In the genomic region with DNA sequence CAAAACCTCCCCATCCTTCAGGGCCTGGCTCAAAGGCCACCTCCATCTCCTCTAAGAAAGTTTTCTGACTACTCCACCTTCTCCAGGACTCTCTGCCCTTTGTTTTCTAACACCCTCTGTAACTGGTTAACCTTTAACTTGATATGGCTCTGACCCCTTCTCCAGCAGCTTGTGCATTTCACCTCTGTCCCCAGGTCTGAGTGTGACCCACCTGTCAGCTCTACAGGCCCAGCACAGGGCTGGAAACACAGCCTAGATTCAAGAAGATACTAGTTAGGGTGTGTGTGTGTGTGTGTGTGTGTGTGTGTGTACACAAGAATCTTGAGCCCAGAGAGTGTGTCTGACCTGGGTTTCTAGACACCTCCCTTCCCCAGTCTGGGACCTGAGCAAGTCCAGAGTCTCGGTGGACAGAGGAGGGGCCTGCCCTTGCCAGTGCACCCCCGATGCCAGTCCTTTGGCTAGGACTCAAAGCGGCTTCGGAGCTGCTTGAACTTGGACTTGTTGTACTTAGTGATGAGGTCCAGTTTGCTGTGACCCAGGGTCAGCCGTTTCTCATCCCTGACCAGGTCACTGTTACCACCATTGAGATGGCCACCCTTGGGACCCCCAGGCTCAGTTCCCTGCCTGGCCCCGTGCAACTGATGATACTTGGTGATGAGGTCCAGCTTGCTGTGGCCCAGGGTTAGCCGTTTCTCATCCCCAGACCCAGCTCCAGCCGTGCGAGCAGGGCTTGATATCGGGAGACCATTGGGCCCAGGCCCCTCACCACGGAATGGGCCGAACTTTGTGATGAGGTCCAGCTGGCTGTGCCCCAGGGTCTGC, we compare ENCODE assay signal across 12 cellular contexts. TPM values are rescaled to one million over a fixed set of nuclear protein-coding genes. Genes with fewer than 3 reads are reported as not detected.
DNase-seq lines count a peak whose midpoint lies in the region; ATAC-seq, FAIRE-seq and TF ChIP-seq lines count a peak whose summit lies in the region.
"Had no signal": no experiment of that assay in that cellular context is flagged by ENCODE, and none has a peak within 500 bp of the region (broad histone marks: within the 10 kb centered on the region; RNA-seq: fewer than 3 reads in every experiment).

No MANE protein-coding gene starts in this region.

- in situ Hi-C loops in K562 (cut with MboI) = no loop called here

- no peak for DNase-seq in CD4-positive, alpha-beta T cell
- DNase-seq in K562 (ENCODE audit: extremely low read depth in 1 of 4, low spot score in 3 of 4) (no peak), naive B cell (no peak), trophoblast cell (no peak), NCI-H146 (lab: John Stamatoyannopoulos, UW) (no peak), SKM-1 (lab: John Stamatoyannopoulos, UW; ENCODE audit: unreplicated experiment) (no peak)
- DNase-seq: NCI-H1092 treated with DMSO at 0.1 percent for 48 hours had no signal

- peaks cover 22% of the 10 kb centered on the region for H3K4me1 Mint-ChIP-seq in CD4-positive, alpha-beta T cell (ENCODE audit: low read depth)
- H3K4me1 Mint-ChIP-seq in naive B cell = peaks cover 25 to 32% (median 28%) of the 10 kb centered on the region in 3 donors

- FAIRE-seq in K562 (lab: Jason Lieb, UNC) = no peak

- H3K9me3 ChIP-seq in CD4-positive, alpha-beta T cell (ENCODE audit: control insufficient read depth, low read length) = no peaks in the 10 kb centered on the region
- no peaks in the 10 kb centered on the region for H3K9me3 ChIP-seq in HEK293 (ENCODE audit: control insufficient read depth, insufficient read depth, low read depth, low read length)
- H3K9me3 ChIP-seq in K562 (replicated peaks; ENCODE audit: control insufficient read depth, insufficient read depth, low read depth, low read length) = no peaks in the 10 kb centered on the region
- peaks cover 3% of the 10 kb centered on the region for H3K9me3 ChIP-seq in trophoblast cell (ENCODE audit: insufficient read depth, low read depth, low read length)
- H3K9me3 ChIP-seq: BLaER1 treated with 17β-estradiol and CSF1 and Interleukin-3, amounts not matched to agents 10 nM and 100 nM had no signal

- H3K14ac ChIP-seq in trophoblast cell (ENCODE audit: low read length) = no peak overlapping the region

- H4K91ac ChIP-seq in trophoblast cell (ENCODE audit: low read depth, low read length) = no peak overlapping the region

- BruUV-seq in K562 (replicated peaks; lab: Mats Ljungman, UMichigan) = no TSS peak

- H4K8ac ChIP-seq in trophoblast cell (ENCODE audit: low read depth, low read length) = no peak overlapping the region

- no peaks in the 10 kb centered on the region for H3K27me3 Mint-ChIP-seq in CD4-positive, alpha-beta T cell
- H3K27me3 Mint-ChIP-seq in naive B cell = peaks cover 0 to 13% (median 0%) of the 10 kb centered on the region in 3 donors

- no peaks in the 10 kb centered on the region for H3K9me3 Mint-ChIP-seq in CD4-positive, alpha-beta T cell
- no peaks in the 10 kb centered on the region for H3K9me3 Mint-ChIP-seq in naive B cell

- TF ChIP-seq POLR2A in K562 (conservative IDR thresholded peaks at IDR 0.05) = no peak

- H2AFZ ChIP-seq in K562 (ENCODE audit: low read depth, low read length) (no peak overlapping the region), trophoblast cell (ENCODE audit: insufficient read depth, low read length, poor library complexity) (no peak overlapping the region)

- H4K20me1 ChIP-seq in K562 (replicated peaks; ENCODE audit: control insufficient read depth, insufficient read depth, low read length) = no peaks in the 10 kb centered on the region

- POLR2A ChIA-PET in CD4-positive, alpha-beta T cell (lab: Charles Lee) = interaction anchor here (1.3 kb wide), 1 partner anchor 9 kb away, joined by 6 read pairs; the partner anchor contains the start of gene MMP24OS
- POLR2A ChIA-PET in HEK293 (lab: Yijun Ruan, JAX) = no interaction called here
- POLR2A ChIA-PET in K562 (lab: Yijun Ruan, JAX) = interaction anchor here (0.7 to 1.1 kb wide), 2 partner anchors 11 to 412 kb away, joined by 3 read pairs; no protein-coding TSS in a partner anchor

- no peak overlapping the region for H3K27ac ChIP-seq in CD4-positive, alpha-beta T cell (ENCODE audit: low read depth, low read length)
- H3K27ac ChIP-seq in HEK293 (ENCODE audit: extremely low read depth, low read depth, low read length) (no peak overlapping the region), K562 (ENCODE audit: extremely low read depth, low read depth, low read length) (peak overlapping the region; percentile 1; the same call in 2 of the 3 replicates), trophoblast cell (ENCODE audit: low read depth, low read length) (no peak overlapping the region)
- H3K27ac ChIP-seq: coronary artery had no signal

- no peak for TF ChIP-seq EP300 in K562 (IDR thresholded peaks at IDR 0.05; ENCODE audit: low read length)

- peaks cover 22% of the 10 kb centered on the region for H3K36me3 Mint-ChIP-seq in CD4-positive, alpha-beta T cell (ENCODE audit: low read depth)
- H3K36me3 Mint-ChIP-seq in naive B cell = no peaks in the 10 kb centered on the region

- 80% methylated on average over 11 of the region's 12 CpGs for WGBS in K562 (ENCODE audit: insufficient coverage, low coverage, missing lambda C conversion rate)
- WGBS in trophoblast cell (ENCODE audit: extremely low coverage, insufficient coverage, insufficient read length) = no CpG with 5 or more reads among the region's 12 CpGs

- H2AK5ac ChIP-seq in trophoblast cell (ENCODE audit: low read length) = no peak overlapping the region

- H2BK120ac ChIP-seq in trophoblast cell (ENCODE audit: insufficient read depth, low read length, poor library complexity) = no peak overlapping the region

- H3K4me1 ChIP-seq in HEK293 (ENCODE audit: control insufficient read depth, insufficient read depth, low read length) (no peaks in the 10 kb centered on the region), K562 (replicated peaks in 1 of 2; ENCODE audit: control insufficient read depth in 2 of 2, insufficient read depth in 2 of 2, low read length in 2 of 2) (peaks cover 10 to 47% of the 10 kb centered on the region in 2 experiments; a peak in 4 of 5 replicates), trophoblast cell (ENCODE audit: control insufficient read depth in 1 of 2, insufficient read depth in 2 of 2, low read length in 2 of 2) (peaks cover 7 to 8% of the 10 kb centered on the region in 2 experiments)

- peak overlapping the region; percentile 97 for H3K4me3 Mint-ChIP-seq in CD4-positive, alpha-beta T cell
- H3K4me3 Mint-ChIP-seq in naive B cell = peak overlapping the region; percentile 74 to 98 (median 92)

- H3K36me3 ChIP-seq in HEK293 (ENCODE audit: control insufficient read depth in 2 of 2, insufficient read depth in 1 of 2, low read length in 2 of 2) (peaks cover 9 to 20% of the 10 kb centered on the region in 2 experiments; a peak in 2 of 3 replicates), K562 (ENCODE audit: control insufficient read depth, insufficient read depth, low read length) (peaks cover 20% of the 10 kb centered on the region), trophoblast cell (ENCODE audit: control insufficient read depth in 1 of 2, insufficient read depth in 2 of 2, low read length in 2 of 2) (peaks cover 3 to 5% of the 10 kb centered on the region in 2 experiments)

- TF ChIP-seq CTCF in CD4-positive, alpha-beta T cell (IDR thresholded peaks at IDR 0.05) = no peak
- TF ChIP-seq CTCF in HEK293 (tag by site-specific recombination; IDR thresholded peaks at IDR 0.05) = no peak
- no peak for TF ChIP-seq CTCF in K562 (IDR thresholded peaks at IDR 0.05 in 2 of 3, conservative IDR thresholded peaks at IDR 0.05 in 1 of 3; ENCODE audit: insufficient read depth in 2 of 3, low read depth in 1 of 3, low read length in 3 of 3)

- no peak overlapping the region for H2BK12ac ChIP-seq in trophoblast cell (ENCODE audit: low read length)

- H3K4ac ChIP-seq in trophoblast cell (ENCODE audit: low read depth, low read length) = no peak overlapping the region

- intact Hi-C loops in CD4-positive, alpha-beta T cell (cut with DNase I, micrococcal nuclease) = no loop called here
- intact Hi-C loops in K562 (cut with micrococcal nuclease) = no loop called here

- 0 out of 2 replicates have a peak overlapping the region, but pooled peaks have one; percentile 95 for H3K4me2 ChIP-seq in K562 (ENCODE audit: insufficient read depth, low read length)
- H3K4me2 ChIP-seq in trophoblast cell (ENCODE audit: low read length) = no peak overlapping the region

- peaks cover 36% of the 10 kb centered on the region for H3K79me2 ChIP-seq in K562 (ENCODE audit: control insufficient read depth, insufficient read depth, low read length)
- H3K79me2 ChIP-seq in trophoblast cell (ENCODE audit: control insufficient read depth, insufficient read depth, low read length, poor library complexity) = peaks cover 13% of the 10 kb centered on the region

- H3K79me1 ChIP-seq in trophoblast cell (ENCODE audit: low read length) = peaks cover 10% of the 10 kb centered on the region

- TF ChIP-seq RAD21 in K562 (CRISPR knock-in tag; conservative IDR thresholded peaks at IDR 0.05 in 1 of 2, IDR thresholded peaks at IDR 0.05 in 1 of 2) = no peak

- no peak overlapping the region for H3K18ac ChIP-seq in trophoblast cell (ENCODE audit: low read length)

- ATAC-seq in CD4-positive, alpha-beta T cell (ENCODE audit: poor library complexity) = no peak
- ATAC-seq in K562 (no peak), naive B cell (ENCODE audit: low read depth in 2 of 2) (no peak), HG02885 (IDR thresholded peaks at IDR 0.05; ENCODE audit: poor library complexity, unreplicated experiment) (no peak)

- no peaks in the 10 kb centered on the region for H3K9me1 ChIP-seq in K562 (ENCODE audit: control insufficient read depth, insufficient read depth, low read length)

- H3K9ac ChIP-seq in K562 (ENCODE audit: insufficient read depth in 1 of 2, low read depth in 2 of 2, low read length in 2 of 2) (peak overlapping the region in 1 of 2 experiments; percentile 51; a peak in 2 of 4 replicates), trophoblast cell (ENCODE audit: low read length) (no peak overlapping the region)

- H3K4me3 ChIP-seq in HEK293 (ENCODE audit: low read depth, low read length) (no peak overlapping the region), K562 (no peak overlapping the region), trophoblast cell (ENCODE audit: low read depth, low read length) (no peak overlapping the region)

- peak overlapping the region; percentile 84 for H3K27ac Mint-ChIP-seq in CD4-positive, alpha-beta T cell
- peak overlapping the region in 4 of 6 donors; percentile 43 to 90 (median 72) for H3K27ac Mint-ChIP-seq in naive B cell

- no peak overlapping the region for H3K23ac ChIP-seq in trophoblast cell (ENCODE audit: low read length)

- H2BK5ac ChIP-seq in trophoblast cell (ENCODE audit: low read depth, low read length, poor library complexity) = no peak overlapping the region

- CTCF ChIA-PET in CD4-positive, alpha-beta T cell (lab: Charles Lee) = no interaction called here
- CTCF ChIA-PET in HEK293 (lab: Yijun Ruan, JAX) (interaction anchor here (1.1 kb wide), 1 partner anchor 17 kb away, joined by 3 read pairs; no protein-coding TSS in a partner anchor), K562 (lab: Yijun Ruan, JAX; ENCODE audit: low intra/inter-chr PET ratio) (no interaction called here)

- H4K12ac ChIP-seq in trophoblast cell (ENCODE audit: low read depth, low read length) = no peak overlapping the region

- H3K27me3 ChIP-seq in CD4-positive, alpha-beta T cell (ENCODE audit: control insufficient read depth, insufficient read depth, low read length) = no peaks in the 10 kb centered on the region
- H3K27me3 ChIP-seq in K562 (ENCODE audit: control insufficient read depth in 2 of 2, insufficient read depth in 2 of 2, low read length in 2 of 2) = peaks cover 0 to 6% of the 10 kb centered on the region in 2 experiments; a peak in 1 of 5 replicates
- H3K27me3 ChIP-seq in trophoblast cell (ENCODE audit: insufficient read depth, low read length) = no peaks in the 10 kb centered on the region
- H3K27me3 ChIP-seq: BLaER1 treated with 17β-estradiol and CSF1 and Interleukin-3, amounts not matched to agents 10 nM and 100 nM had no signal

RNA-seq across cellular contexts. Expression of gene EIF6, which starts 1.7 kb away (rescaled TPM):
- 10 to 100 TPM; 24.9 to 25.8 TPM for total RNA-seq in CD4-positive, alpha-beta T cell
- 22.6 and 68.4 TPM in 2 replicates for total RNA-seq in K562 (2011; cell fraction: chromatin; rRNA removed; ENCODE audit: low replicate concordance)
- 89.9 and 93.2 TPM in 2 replicates for total RNA-seq in K562 (2011; cell fraction: nucleolus; rRNA removed)
- 54.0 and 63.2 TPM in 2 replicates for total RNA-seq in K562 (2011; cell fraction: nucleoplasm; rRNA removed)
- total RNA-seq in K562 (2014; rRNA removed) (200 and 244 TPM in 2 replicates), K562 (2014; rRNA removed; fragmentation: Illumina TruSeq; extraction: Trizol) (132 and 180 TPM in 2 replicates), K562 (2015; rRNA removed; fragmentation: Illumina TruSeq; extraction: Trizol) (179 and 180 TPM in 2 replicates), K562 (2021) (229 and 249 TPM in 2 replicates)
- polyA plus RNA-seq in K562 (2011; rRNA removed) (165 and 190 TPM in 2 replicates), K562 (2014; fragmentation: Illumina TruSeq; extraction: Trizol) (247 and 288 TPM in 2 replicates), K562 (2014; fragmentation: Nextera tagmentation; extraction: Ambion mirVana) (100 to 1,000 TPM; 807 to 832 TPM), K562 (2014; rRNA removed) (230 and 241 TPM in 2 replicates), naive B cell (ENCODE audit: low read depth in 6 of 6) (100 to 1,000 TPM; 206 to 241 (median 228) TPM)
- 339 and 577 TPM in 2 replicates for polyA plus RNA-seq in K562 (2011; cell fraction: cytosol; rRNA removed)
- polyA plus RNA-seq in K562 (2011; cell fraction: nucleus; rRNA removed) = 164 and 201 TPM in 2 replicates
- polyA plus RNA-seq in K562 (2012) = 165 and 193 TPM in 2 replicates
- polyA minus RNA-seq in K562 (2011; rRNA and poly(A)+ RNA removed) = 99.7 and 134 TPM in 2 replicates
- 80.7 and 88.0 TPM in 2 replicates for polyA minus RNA-seq in K562 (2011; cell fraction: cytosol; rRNA and poly(A)+ RNA removed)
- 28.8 and 42.4 TPM in 2 replicates for polyA minus RNA-seq in K562 (2011; cell fraction: nucleus; rRNA and poly(A)+ RNA removed)
- 91.0 and 92.3 TPM in 2 replicates for polyA plus RNA-seq in trophoblast cell (2013)

RNA-seq across cellular contexts. Expression of gene FAM83C, which starts 5.9 kb away (rescaled TPM):
- not detected for total RNA-seq in CD4-positive, alpha-beta T cell
- total RNA-seq in K562 (2011; cell fraction: chromatin; rRNA removed; ENCODE audit: low replicate concordance) = not detected in 2 replicates
- not detected in 2 replicates for total RNA-seq in K562 (2011; cell fraction: nucleolus; rRNA removed)
- total RNA-seq in K562 (2011; cell fraction: nucleoplasm; rRNA removed) = not detected in 2 replicates
- total RNA-seq in K562 (2014; rRNA removed) (not detected in 2 replicates), K562 (2014; rRNA removed; fragmentation: Illumina TruSeq; extraction: Trizol) (not detected in 2 replicates), K562 (2015; rRNA removed; fragmentation: Illumina TruSeq; extraction: Trizol) (not detected in 2 replicates), K562 (2021) (not detected in 2 replicates)
- polyA plus RNA-seq in K562 (2011; rRNA removed) (not detected in 2 replicates), K562 (2014; fragmentation: Illumina TruSeq; extraction: Trizol) (not detected in 2 replicates), K562 (2014; fragmentation: Nextera tagmentation; extraction: Ambion mirVana) (not detected), K562 (2014; rRNA removed) (not detected in 2 replicates), naive B cell (ENCODE audit: low read depth in 6 of 6) (not detected)
- polyA plus RNA-seq in K562 (2011; cell fraction: cytosol; rRNA removed) = not detected in 2 replicates
- 0.04 TPM in 1 of 2 replicates, not detected in the other for polyA plus RNA-seq in K562 (2011; cell fraction: nucleus; rRNA removed)
- polyA plus RNA-seq in K562 (2012) = not detected in 2 replicates
- polyA minus RNA-seq in K562 (2011; rRNA and poly(A)+ RNA removed) = not detected in 2 replicates
- polyA minus RNA-seq in K562 (2011; cell fraction: cytosol; rRNA and poly(A)+ RNA removed) = not detected in 2 replicates
- not detected in 2 replicates for polyA minus RNA-seq in K562 (2011; cell fraction: nucleus; rRNA and poly(A)+ RNA removed)
- 0.01 TPM in 2 replicates for polyA plus RNA-seq in trophoblast cell (2013)
- total RNA-seq: NCI-H460 had no signal

RNA-seq across cellular contexts. Expression of gene MMP24OS, which starts 8.4 kb away (rescaled TPM):
- total RNA-seq in CD4-positive, alpha-beta T cell = 10 to 100 TPM; 71.8 to 74.8 TPM
- 26.2 and 52.1 TPM in 2 replicates for total RNA-seq in K562 (2011; cell fraction: chromatin; rRNA removed; ENCODE audit: low replicate concordance)
- 35.3 and 46.4 TPM in 2 replicates for total RNA-seq in K562 (2011; cell fraction: nucleolus; rRNA removed)
- 35.9 and 37.4 TPM in 2 replicates for total RNA-seq in K562 (2011; cell fraction: nucleoplasm; rRNA removed)
- 11.4 and 16.0 TPM in 2 replicates for total RNA-seq in K562 (2014; rRNA removed)
- 3.8 and 5.6 TPM in 2 replicates for total RNA-seq in K562 (2014; rRNA removed; fragmentation: Illumina TruSeq; extraction: Trizol)
- total RNA-seq in K562 (2015; rRNA removed; fragmentation: Illumina TruSeq; extraction: Trizol) = 10.4 and 12.6 TPM in 2 replicates
- total RNA-seq in K562 (2021) = 38.6 and 41.5 TPM in 2 replicates
- polyA plus RNA-seq in K562 (2011; rRNA removed) = 13.1 and 16.3 TPM in 2 replicates
- polyA plus RNA-seq in K562 (2011; cell fraction: cytosol; rRNA removed) = 22.7 and 39.5 TPM in 2 replicates
- 37.9 and 58.3 TPM in 2 replicates for polyA plus RNA-seq in K562 (2011; cell fraction: nucleus; rRNA removed)
- 23.8 and 45.8 TPM in 2 replicates for polyA plus RNA-seq in K562 (2012)
- 18.8 and 25.0 TPM in 2 replicates for polyA plus RNA-seq in K562 (2014; fragmentation: Illumina TruSeq; extraction: Trizol)
- polyA plus RNA-seq in K562 (2014; fragmentation: Nextera tagmentation; extraction: Ambion mirVana) = 1 to 10 TPM in 1 of 2 experiments, under 1 TPM in 1; 0.92 to 1.6 TPM
- polyA plus RNA-seq in K562 (2014; rRNA removed) = 26.5 and 33.5 TPM in 2 replicates
- 5.0 and 6.8 TPM in 2 replicates for polyA minus RNA-seq in K562 (2011; rRNA and poly(A)+ RNA removed)
- 16.2 and 26.1 TPM in 2 replicates for polyA minus RNA-seq in K562 (2011; cell fraction: cytosol; rRNA and poly(A)+ RNA removed)
- 20.1 and 29.2 TPM in 2 replicates for polyA minus RNA-seq in K562 (2011; cell fraction: nucleus; rRNA and poly(A)+ RNA removed)
- polyA plus RNA-seq in naive B cell (ENCODE audit: low read depth in 6 of 6) = 10 to 100 TPM in 2 of 6 donors, 1 to 10 TPM in 4; 3.7 to 14.1 (median 8.6) TPM
- 76.2 and 79.4 TPM in 2 replicates for polyA plus RNA-seq in trophoblast cell (2013)

RNA-seq across cellular contexts. Expression of gene MMP24, which starts 59.8 kb away (rescaled TPM):
- not detected for total RNA-seq in CD4-positive, alpha-beta T cell
- 0.18 and 0.23 TPM in 2 replicates for total RNA-seq in K562 (2011; cell fraction: chromatin; rRNA removed; ENCODE audit: low replicate concordance)
- 0.13 and 0.17 TPM in 2 replicates for total RNA-seq in K562 (2011; cell fraction: nucleolus; rRNA removed)
- 0.15 TPM in 1 of 2 replicates, not detected in the other for total RNA-seq in K562 (2011; cell fraction: nucleoplasm; rRNA removed)
- not detected in 2 replicates for total RNA-seq in K562 (2014; rRNA removed)
- 0.03 TPM in 1 of 2 replicates, not detected in the other for total RNA-seq in K562 (2014; rRNA removed; fragmentation: Illumina TruSeq; extraction: Trizol)
- 0.07 and 0.08 TPM in 2 replicates for total RNA-seq in K562 (2015; rRNA removed; fragmentation: Illumina TruSeq; extraction: Trizol)
- 0.09 TPM in 1 of 2 replicates, not detected in the other for total RNA-seq in K562 (2021)
- 0.03 and 0.05 TPM in 2 replicates for polyA plus RNA-seq in K562 (2011; rRNA removed)
- 0.04 and 0.09 TPM in 2 replicates for polyA plus RNA-seq in K562 (2011; cell fraction: cytosol; rRNA removed)
- 0.10 and 0.13 TPM in 2 replicates for polyA plus RNA-seq in K562 (2011; cell fraction: nucleus; rRNA removed)
- 0.09 and 0.19 TPM in 2 replicates for polyA plus RNA-seq in K562 (2012)
- 0.03 and 0.04 TPM in 2 replicates for polyA plus RNA-seq in K562 (2014; fragmentation: Illumina TruSeq; extraction: Trizol)
- not detected for polyA plus RNA-seq in K562 (2014; fragmentation: Nextera tagmentation; extraction: Ambion mirVana)
- not detected in 2 replicates for polyA plus RNA-seq in K562 (2014; rRNA removed)
- 0.06 TPM in 1 of 2 replicates, not detected in the other for polyA minus RNA-seq in K562 (2011; rRNA and poly(A)+ RNA removed)
- not detected in 2 replicates for polyA minus RNA-seq in K562 (2011; cell fraction: cytosol; rRNA and poly(A)+ RNA removed)
- 0.13 and 0.22 TPM in 2 replicates for polyA minus RNA-seq in K562 (2011; cell fraction: nucleus; rRNA and poly(A)+ RNA removed)
- under 1 TPM in 5 of 6 donors, not detected in 1; 0.05 to 0.09 (median 0.08) TPM for polyA plus RNA-seq in naive B cell (ENCODE audit: low read depth in 6 of 6)
- polyA plus RNA-seq in trophoblast cell (2013) = 1.1 and 1.2 TPM in 2 replicates
